In genomic region chr12:79275631-79276030, GRCh38 we compare ENCODE assay signal across 19 cellular contexts.
DNase-seq lines count a peak whose midpoint lies in the region; ATAC-seq, FAIRE-seq and TF ChIP-seq lines count a peak whose summit lies in the region.
"Had no signal": no experiment of that assay in that cellular context is flagged by ENCODE, and none has a peak within 500 bp of the region (broad histone marks: within the 10 kb centered on the region; RNA-seq: fewer than 3 reads in every experiment).

No MANE protein-coding gene starts in this region.

- H3K4me2 ChIP-seq in KMS-11, result peak overlapping the region; percentile 77

- H3K4me3 ChIP-seq in KMS-11 (IDR thresholded peaks at IDR 0.05; ENCODE audit: insufficient read depth, low read depth, low read length) (no peak overlapping the region), astrocyte of the spinal cord (ENCODE audit: low read depth, low read length) (no peak overlapping the region)

- FAIRE-seq in H54 (lab: Jason Lieb, UNC), result no peak
- FAIRE-seq: H1 had no signal

- no peak for TF ChIP-seq POLR2A in H54 (IDR thresholded peaks at IDR 0.05; ENCODE audit: low read depth, low read length)

- in situ Hi-C loops in astrocyte of the spinal cord (cut with HindIII; ENCODE audit: low sequenced_read_pairs), result no loop called here

- TF ChIP-seq CTCF in KMS-11 (conservative IDR thresholded peaks at IDR 0.05; ENCODE audit: low read depth, low read length) (no peak), astrocyte of the spinal cord (IDR thresholded peaks at IDR 0.05; ENCODE audit: low read depth, low read length) (no peak)

- H3K27ac ChIP-seq in KMS-11, result peak overlapping the region; percentile 93
- H3K27ac ChIP-seq: RWPE1 had no signal

- DNase-seq in astrocyte of the spinal cord (ENCODE audit: low read depth, low spot score) (peak; percentile 41), kidney glomerular epithelial cell (lab: John Stamatoyannopoulos, UW) (peak; percentile 42), smooth muscle cell of the brain vasculature (ENCODE audit: low read depth, low spot score) (peak; percentile 23), H54 (ENCODE audit: insufficient read length, low spot score) (no peak)
- no peak for DNase-seq in activated CD4-positive, CD25-positive, alpha-beta regulatory T cell (lab: John Stamatoyannopoulos, UW)
- no peak for DNase-seq in activated naive CD4-positive, alpha-beta T cell treated with anti-CD3 and anti-CD28 coated beads, Interleukin-2, amount 50 U/mL, for 16 hours
- DNase-seq: AML-193, DMS 273 treated with DMSO at 0.1 percent for 48 hours, DND-41, Kasumi-1, NCI-H1105 treated with DMSO at 0.1 percent for 48 hours, NCI-H1694, NCI-H2227 treated with DMSO at 0.1 percent for 48 hours, NCI-H524, PC-3 had no signal

- H4K20me1 ChIP-seq in KMS-11 (ENCODE audit: insufficient read depth), result no peaks in the 10 kb centered on the region

- H3K36me3 ChIP-seq in KMS-11 (ENCODE audit: insufficient read depth), result no peaks in the 10 kb centered on the region

- H3K27me3 ChIP-seq in KMS-11 (ENCODE audit: insufficient read depth, low read depth), result no peaks in the 10 kb centered on the region

- peak overlapping the region; percentile 58; the same call in 1 of the 2 replicates for H3K9ac ChIP-seq in KMS-11

- H3K79me2 ChIP-seq in KMS-11 (ENCODE audit: insufficient read depth, low read depth), result no peaks in the 10 kb centered on the region

- peaks cover 42% of the 10 kb centered on the region for H3K4me1 ChIP-seq in KMS-11 (ENCODE audit: low read depth, poor library complexity, severe bottlenecking)

- ATAC-seq in HG03196 (IDR thresholded peaks at IDR 0.05; ENCODE audit: unreplicated experiment), result no peak
- ATAC-seq: PC-3 had no signal

- peak overlapping the region; percentile 80; the same call in 1 of the 2 replicates for H2AFZ ChIP-seq in KMS-11 (ENCODE audit: low read depth)

Comparison
In these comparisons a context has a peak if more than half of its experiments do, and no peak if none do; other contexts are left out.
1. DNase-seq: peak in astrocyte of the spinal cord (single experiment), kidney glomerular epithelial cell (single experiment) and smooth muscle cell of the brain vasculature (single experiment); none in activated CD4-positive, CD25-positive, alpha-beta regulatory T cell (0 of 4), activated naive CD4-positive, alpha-beta T cell treated with anti-CD3 and anti-CD28 coated beads, Interleukin-2, amount 50 U/mL, for 16 hours (single experiment) and H54 (single experiment).